ENCODE assay signal across 11 cellular contexts in genomic region chr6:37209461-37210205, GRCh38. TPM values are rescaled to one million over a fixed set of nuclear protein-coding genes. Genes with fewer than 3 reads are reported as not detected.
DNase-seq lines count a peak whose midpoint lies in the region; ATAC-seq and TF ChIP-seq lines count a peak whose summit lies in the region.
"Had no signal": no experiment of that assay in that cellular context is flagged by ENCODE, and none has a peak within 500 bp of the region (broad histone marks: within the 10 kb centered on the region; RNA-seq: fewer than 3 reads in every experiment).

No MANE protein-coding gene starts in this region.

- H3K18ac ChIP-seq in mesenchymal stem cell (ENCODE audit: low read depth in 1 of 2, low read length in 2 of 2), result no peak overlapping the region

- peaks cover 4% of the 10 kb centered on the region for H3K27me3 Mint-ChIP-seq in CD4-positive, CD25-positive, alpha-beta regulatory T cell
- no peaks in the 10 kb centered on the region for H3K27me3 Mint-ChIP-seq in activated T-helper 17 cell treated with anti-CD3 and anti-CD28 coated beads, Interleukin-2, amount 50 U/mL, for 72 hours

- no peaks in the 10 kb centered on the region for H3K36me3 Mint-ChIP-seq in CD4-positive, CD25-positive, alpha-beta regulatory T cell
- H3K36me3 Mint-ChIP-seq in activated T-helper 17 cell treated with anti-CD3 and anti-CD28 coated beads, Interleukin-2, amount 50 U/mL, for 72 hours (ENCODE audit: low read depth), result no peaks in the 10 kb centered on the region
- H3K36me3 Mint-ChIP-seq: brain had no signal

- peak overlapping the region in 1 of 4 donors; percentile 25 for H3K4me3 Mint-ChIP-seq in CD4-positive, CD25-positive, alpha-beta regulatory T cell
- peak overlapping the region; percentile 69 for H3K4me3 Mint-ChIP-seq in activated T-helper 17 cell treated with anti-CD3 and anti-CD28 coated beads, Interleukin-2, amount 50 U/mL, for 72 hours
- H3K4me3 Mint-ChIP-seq: brain had no signal

- no peak overlapping the region for H2BK5ac ChIP-seq in mesenchymal stem cell (ENCODE audit: low read depth, low read length, poor library complexity, severe bottlenecking)

- H3K4me1 ChIP-seq in CD4-positive, CD25-positive, alpha-beta regulatory T cell (ENCODE audit: control insufficient read depth, insufficient read depth, low read length, poor library complexity, severe bottlenecking), result peaks cover 32% of the 10 kb centered on the region
- H3K4me1 ChIP-seq in mesenchymal stem cell (ENCODE audit: control insufficient read depth, insufficient read depth, low read depth, low read length) (peaks cover 7% of the 10 kb centered on the region), MM.1S (ENCODE audit: low read length) (peaks cover 6% of the 10 kb centered on the region; the same call in 1 of the 2 replicates)

- H3K79me2 ChIP-seq in MM.1S (ENCODE audit: low read length), result no peaks in the 10 kb centered on the region
- H3K79me2 ChIP-seq: hepatocyte had no signal

- no peak for TF ChIP-seq CTCF in MM.1S (IDR thresholded peaks at IDR 0.05; ENCODE audit: low read length)

- H2AFZ ChIP-seq in mesenchymal stem cell (ENCODE audit: low read depth, low read length) (no peak overlapping the region), MM.1S (ENCODE audit: low read length) (no peak overlapping the region)
- H2AFZ ChIP-seq: hepatocyte had no signal

- no peaks in the 10 kb centered on the region for H3K9me3 ChIP-seq in CD4-positive, CD25-positive, alpha-beta regulatory T cell (ENCODE audit: control insufficient read depth in 2 of 2, low read length in 2 of 2)
- H3K9me3 ChIP-seq in mesenchymal stem cell (ENCODE audit: control insufficient read depth, low read length), result no peaks in the 10 kb centered on the region
- H3K9me3 ChIP-seq in MM.1S (replicated peaks; ENCODE audit: insufficient read depth, low read length), result no peaks in the 10 kb centered on the region

- no peak overlapping the region for H3K27ac ChIP-seq in CD4-positive, CD25-positive, alpha-beta regulatory T cell (ENCODE audit: insufficient read depth, low read length, poor library complexity, severe bottlenecking)
- H3K27ac ChIP-seq in mesenchymal stem cell (ENCODE audit: low read length, poor library complexity, severe bottlenecking) (no peak overlapping the region), MM.1S (ENCODE audit: low read length) (no peak overlapping the region)
- H3K27ac ChIP-seq: hepatocyte had no signal

- H3K9ac ChIP-seq in mesenchymal stem cell (ENCODE audit: low read length) (peak overlapping the region; percentile 53), MM.1S (ENCODE audit: low read length) (no peak overlapping the region)

- no peaks in the 10 kb centered on the region for H3K36me3 ChIP-seq in CD4-positive, CD25-positive, alpha-beta regulatory T cell (ENCODE audit: control insufficient read depth, insufficient read depth, low read length)
- H3K36me3 ChIP-seq in mesenchymal stem cell (ENCODE audit: control insufficient read depth in 1 of 2, insufficient read depth in 2 of 2, low read depth in 1 of 2, low read length in 2 of 2), result no peaks in the 10 kb centered on the region
- no peaks in the 10 kb centered on the region for H3K36me3 ChIP-seq in MM.1S (replicated peaks; ENCODE audit: insufficient read depth, low read length)

- H4K8ac ChIP-seq in mesenchymal stem cell (ENCODE audit: low read length), result no peak overlapping the region

- no peak overlapping the region for H3K4ac ChIP-seq in mesenchymal stem cell (ENCODE audit: low read depth in 1 of 2, low read length in 2 of 2)

- H3K14ac ChIP-seq in mesenchymal stem cell (ENCODE audit: low read length in 2 of 2), result no peak overlapping the region

- H3K27me3 ChIP-seq in CD4-positive, CD25-positive, alpha-beta regulatory T cell (ENCODE audit: control insufficient read depth, insufficient read depth, low read length), result no peaks in the 10 kb centered on the region
- H3K27me3 ChIP-seq in mesenchymal stem cell (ENCODE audit: control insufficient read depth in 1 of 2, insufficient read depth in 1 of 2, low read length in 2 of 2) (peaks cover 4 to 5% of the 10 kb centered on the region in 2 experiments), MM.1S (replicated peaks; ENCODE audit: insufficient read depth, low read length) (no peaks in the 10 kb centered on the region)
- H3K27me3 ChIP-seq: hepatocyte had no signal

- no peaks in the 10 kb centered on the region for H3K9me3 Mint-ChIP-seq in CD4-positive, CD25-positive, alpha-beta regulatory T cell
- no peaks in the 10 kb centered on the region for H3K9me3 Mint-ChIP-seq in activated T-helper 17 cell treated with anti-CD3 and anti-CD28 coated beads, Interleukin-2, amount 50 U/mL, for 72 hours

- H2BK120ac ChIP-seq in mesenchymal stem cell (ENCODE audit: low read depth, low read length), result no peak overlapping the region

- H2BK15ac ChIP-seq in mesenchymal stem cell (ENCODE audit: low read depth, poor library complexity, severe bottlenecking), result no peak overlapping the region

- H3K4me1 Mint-ChIP-seq in CD4-positive, CD25-positive, alpha-beta regulatory T cell, result peaks cover 17 to 40% (median 26%) of the 10 kb centered on the region in 4 donors
- peaks cover 34% of the 10 kb centered on the region for H3K4me1 Mint-ChIP-seq in activated T-helper 17 cell treated with anti-CD3 and anti-CD28 coated beads, Interleukin-2, amount 50 U/mL, for 72 hours

- no peaks in the 10 kb centered on the region for H3F3A ChIP-seq in MM.1S (ENCODE audit: insufficient read depth, low read length)

- no peak overlapping the region for H3K23ac ChIP-seq in mesenchymal stem cell (ENCODE audit: low read length in 2 of 2)

- H3K79me1 ChIP-seq in mesenchymal stem cell (replicated peaks; ENCODE audit: low read length, poor library complexity, severe bottlenecking), result no peaks in the 10 kb centered on the region

- WGBS in mesenchymal stem cell, result 93% methylated on average over 12 of the region's 12 CpGs

- no peak overlapping the region for H4K91ac ChIP-seq in mesenchymal stem cell (ENCODE audit: low read length)

- H3K4me2 ChIP-seq in mesenchymal stem cell (ENCODE audit: low read length, poor library complexity, severe bottlenecking) (no peak overlapping the region), MM.1S (ENCODE audit: low read depth, low read length) (no peak overlapping the region)
- H3K4me2 ChIP-seq: hepatocyte had no signal

- peak overlapping the region in 1 of 2 experiments; percentile 14 for H2BK12ac ChIP-seq in mesenchymal stem cell (ENCODE audit: low read length in 2 of 2)

- H3K9me2 ChIP-seq in MM.1S (replicated peaks; ENCODE audit: insufficient read depth, low read length), result no peaks in the 10 kb centered on the region

- H4K20me1 ChIP-seq in MM.1S (ENCODE audit: insufficient read depth, low read length), result no peaks in the 10 kb centered on the region

- ATAC-seq in CD4-positive, CD25-positive, alpha-beta regulatory T cell (ENCODE audit: low read depth in 2 of 2), result peak; percentile 22 to 52
- peak; percentile 54 for ATAC-seq in activated T-helper 17 cell treated with anti-CD3 and anti-CD28 coated beads, Interleukin-2, amount 50 U/mL, for 72 hours (replicated peaks)
- no peak for ATAC-seq in GM21528 (IDR thresholded peaks at IDR 0.05; ENCODE audit: low FRiP score, unreplicated experiment)
- no peak for ATAC-seq in HG03108 (IDR thresholded peaks at IDR 0.05; ENCODE audit: unreplicated experiment)

- H3K4me3 ChIP-seq in CD4-positive, CD25-positive, alpha-beta regulatory T cell (ENCODE audit: low read depth, low read length), result peak overlapping the region; percentile 1
- H3K4me3 ChIP-seq in mesenchymal stem cell (ENCODE audit: insufficient read depth in 1 of 2, low read depth in 1 of 2, low read length in 2 of 2), result no peak overlapping the region
- H3K4me3 ChIP-seq in MM.1S (ENCODE audit: low read length), result no peak overlapping the region
- H3K4me3 ChIP-seq: hepatocyte had no signal

- H3K27ac Mint-ChIP-seq in CD4-positive, CD25-positive, alpha-beta regulatory T cell, result peak overlapping the region; percentile 79 to 99 (median 85)
- H3K27ac Mint-ChIP-seq in activated T-helper 17 cell treated with anti-CD3 and anti-CD28 coated beads, Interleukin-2, amount 50 U/mL, for 72 hours, result peak overlapping the region; percentile 79

- H2AK5ac ChIP-seq in mesenchymal stem cell (ENCODE audit: low read length, severe bottlenecking), result no peak overlapping the region

- DNase-seq in CD4-positive, CD25-positive, alpha-beta regulatory T cell, result peak in 2 of 3 donors; percentile 16 to 87
- DNase-seq in T-helper 22 cell (ENCODE audit: low read depth), result peak; percentile 41
- DNase-seq in mesenchymal stem cell, result no peak
- no peak for DNase-seq in MM.1S
- DNase-seq in NCI-H446 (lab: John Stamatoyannopoulos, UW), result no peak
- DNase-seq: SIG-M5 had no signal

RNA-seq across cellular contexts. Expression of gene PIM1, which starts 39.7 kb away (rescaled TPM):
- 161 TPM for total RNA-seq in CD4-positive, CD25-positive, alpha-beta regulatory T cell
- 100 to 1,000 TPM; 105 to 149 (median 127) TPM for polyA plus RNA-seq in CD4-positive, CD25-positive, alpha-beta regulatory T cell
- 100 to 1,000 TPM; 246 to 403 TPM for total RNA-seq in activated T-helper 17 cell treated with anti-CD3 and anti-CD28 coated beads, Interleukin-2, amount 50 U/mL, for 72 hours
- 14.5 TPM for polyA plus RNA-seq in mesenchymal stem cell (2013, experiment 1 of 2)
- polyA plus RNA-seq in mesenchymal stem cell (2013, experiment 2 of 2), result 13.6 TPM

RNA-seq across cellular contexts. Expression of gene TBC1D22B, which starts 47.9 kb away (rescaled TPM):
- total RNA-seq in CD4-positive, CD25-positive, alpha-beta regulatory T cell, result 13.3 TPM
- 1 to 10 TPM; 8.2 to 9.6 (median 8.9) TPM for polyA plus RNA-seq in CD4-positive, CD25-positive, alpha-beta regulatory T cell
- total RNA-seq in activated T-helper 17 cell treated with anti-CD3 and anti-CD28 coated beads, Interleukin-2, amount 50 U/mL, for 72 hours, result 10 to 100 TPM; 11.4 to 12.2 TPM
- polyA plus RNA-seq in mesenchymal stem cell (2013, experiment 1 of 2), result 7.1 TPM
- 7.1 TPM for polyA plus RNA-seq in mesenchymal stem cell (2013, experiment 2 of 2)

RNA-seq across cellular contexts. Expression of gene TMEM217, which starts 48.3 kb away (rescaled TPM):
- total RNA-seq in CD4-positive, CD25-positive, alpha-beta regulatory T cell, result 1.4 TPM
- 1 to 10 TPM in 1 of 4 donors, under 1 TPM in 3; 0.38 to 1.2 (median 0.72) TPM for polyA plus RNA-seq in CD4-positive, CD25-positive, alpha-beta regulatory T cell
- 1 to 10 TPM; 2.5 to 3.5 TPM for total RNA-seq in activated T-helper 17 cell treated with anti-CD3 and anti-CD28 coated beads, Interleukin-2, amount 50 U/mL, for 72 hours
- 2.0 TPM for polyA plus RNA-seq in mesenchymal stem cell (2013, experiment 1 of 2)
- 2.5 TPM for polyA plus RNA-seq in mesenchymal stem cell (2013, experiment 2 of 2)

Comparison
In these comparisons a context has a peak if more than half of its experiments do, and no peak if none do; other contexts are left out.
1. ATAC-seq: peak in CD4-positive, CD25-positive, alpha-beta regulatory T cell (2 of 2) and activated T-helper 17 cell treated with anti-CD3 and anti-CD28 coated beads, Interleukin-2, amount 50 U/mL, for 72 hours (single experiment); none in GM21528 (single experiment) and HG03108 (single experiment).
2. DNase-seq: peak in CD4-positive, CD25-positive, alpha-beta regulatory T cell (2 of 3) and T-helper 22 cell (single experiment); none in mesenchymal stem cell (single experiment), MM.1S (single experiment) and NCI-H446 (0 of 2).